In genomic region chr15:98724017-98724416, GRCh38 we compare ENCODE assay signal across 18 cellular contexts.
A peak's percentile ranks its signal among the peaks of the same experiment; 100 is the strongest.
DNase-seq lines count a peak whose midpoint lies in the region; ATAC-seq, FAIRE-seq and TF ChIP-seq lines count a peak whose summit lies in the region.
"Had no signal": no experiment of that assay in that cellular context is flagged by ENCODE, and none has a peak within 500 bp of the region (broad histone marks: within the 10 kb centered on the region; RNA-seq: fewer than 3 reads in every experiment).

No MANE protein-coding gene starts in this region.

- H3K4me2 ChIP-seq in HepG2 (ENCODE audit: low read depth, low read length) = peak overlapping the region; percentile 78
- no peak overlapping the region for H3K4me2 ChIP-seq in trophoblast cell (ENCODE audit: low read length)
- H3K4me2 ChIP-seq: KMS-11, PC-9 had no signal

- WGBS in HepG2 (ENCODE audit: low lambda C conversion rate) = 0% methylated on average over 1 of the region's 1 CpG
- whole genome bisulfite sequencing in trophoblast cell (ENCODE audit: extremely low coverage, insufficient coverage, insufficient read length) = no CpG with 5 or more reads among the region's 1 CpG

- H2AK5ac ChIP-seq in trophoblast cell (ENCODE audit: low read length) = no peak overlapping the region

- peaks cover 41% of the 10 kb centered on the region for H3K79me1 ChIP-seq in trophoblast cell (ENCODE audit: low read length)

- peak overlapping the region; percentile 85 to 90 for H3K27ac ChIP-seq in right atrium auricular region
- H3K27ac ChIP-seq in HepG2 (ENCODE audit: extremely low read length, insufficient read depth, low read length) = peak overlapping the region; percentile 77
- no peak overlapping the region for H3K27ac ChIP-seq in trophoblast cell (ENCODE audit: low read depth, low read length)
- H3K27ac ChIP-seq: KMS-11 had no signal

- H3K27me3 ChIP-seq in right atrium auricular region (no peaks in the 10 kb centered on the region), HepG2 (ENCODE audit: control insufficient read depth in 1 of 2, insufficient read depth in 2 of 2, low read length in 2 of 2) (no peaks in the 10 kb centered on the region), trophoblast cell (ENCODE audit: insufficient read depth, low read length) (no peaks in the 10 kb centered on the region)
- H3K27me3 ChIP-seq: MG63 had no signal

- no peak overlapping the region for H4K12ac ChIP-seq in trophoblast cell (ENCODE audit: low read depth, low read length)

- peak overlapping the region; percentile 51 for H3K18ac ChIP-seq in trophoblast cell (ENCODE audit: low read length)

- intact Hi-C loops in left cardiac atrium (cut with DNase I) = no loop called here
- intact Hi-C loops in HepG2 (cut with micrococcal nuclease; ENCODE audit: unreplicated experiment) = loop anchor here (1.0 to 5.0 kb wide), 2 partner anchors 51 to 53 kb away; no protein-coding TSS in a partner anchor

- H2BK12ac ChIP-seq in trophoblast cell (ENCODE audit: low read length) = no peak overlapping the region

- H3K4me1 ChIP-seq in right atrium auricular region (peaks cover 0 to 89% of the 10 kb centered on the region in 2 donors), HepG2 (ENCODE audit: insufficient read depth, low read length) (peaks cover 100% of the 10 kb centered on the region), trophoblast cell (ENCODE audit: control insufficient read depth in 1 of 2, insufficient read depth in 2 of 2, low read length in 2 of 2) (peaks cover 31 to 48% of the 10 kb centered on the region in 2 experiments)

- no peak for TF ChIP-seq EP300 in HepG2 (IDR thresholded peaks at IDR 0.05; ENCODE audit: low read depth in 2 of 2, low read length in 2 of 2)
- TF ChIP-seq EP300 in HepG2 (CRISPR knock-in tag; IDR thresholded peaks at IDR 0.05; ENCODE audit: borderline replicate concordance) = no peak

- ATAC-seq in left cardiac atrium = no peak
- peak; percentile 56 for ATAC-seq in HepG2

- DNase-seq in right atrium auricular region (ENCODE audit: low spot score) (no peak), left cardiac atrium (no peak), HepG2 (ENCODE audit: low spot score) (peak; percentile 56), trophoblast cell (no peak), NCI-H146 (lab: John Stamatoyannopoulos, UW) (no peak), NCI-H1105 treated with DMSO at 0.1 percent for 48 hours (lab: John Stamatoyannopoulos, UW) (no peak), NCI-H2227 treated with DMSO at 0.1 percent for 48 hours (lab: John Stamatoyannopoulos, UW) (no peak)
- DNase-seq in activated CD4-positive, alpha-beta T cell treated with anti-CD3 and anti-CD28 coated beads for 4 hours = no peak
- DNase-seq: DMS79, HFFc6, MG63, NCI-H1092 treated with DMSO at 0.1 percent for 48 hours, NCI-H187 treated with DMSO at 0.1 percent for 48 hours, NCI-H774, PC-9, SHP77 had no signal

- no peak overlapping the region for H3K4me3 ChIP-seq in right atrium auricular region
- H3K4me3 ChIP-seq in HepG2 (replicated peaks in 1 of 3; ENCODE audit: insufficient read depth in 1 of 3, low read depth in 2 of 3, low read length in 3 of 3) = peak overlapping the region in 2 of 3 experiments; percentile 41 to 43; a peak in 5 of 6 replicates
- no peak overlapping the region for H3K4me3 ChIP-seq in trophoblast cell (ENCODE audit: low read depth, low read length)
- H3K4me3 ChIP-seq: MG63, PC-9 had no signal

- BruUV-seq in HepG2 (replicated peaks; lab: Mats Ljungman, UMichigan) = no TSS peak

- peak overlapping the region; percentile 51 for H3K9ac ChIP-seq in HepG2 (ENCODE audit: insufficient read depth, low read depth, low read length)
- no peak overlapping the region for H3K9ac ChIP-seq in trophoblast cell (ENCODE audit: low read length)
- H3K9ac ChIP-seq: KMS-11 had no signal

- no peak for TF ChIP-seq RAD21 in HepG2 (CRISPR knock-in tag; IDR thresholded peaks at IDR 0.05)

- H3K14ac ChIP-seq in trophoblast cell (ENCODE audit: low read length) = no peak overlapping the region

- CTCF ChIA-PET in HepG2 (lab: Yijun Ruan, JAX; ENCODE audit: low intra/inter-chr PET ratio, low total read pairs) = no interaction called here

- no peak overlapping the region for H2BK120ac ChIP-seq in trophoblast cell (ENCODE audit: insufficient read depth, low read length, poor library complexity)

- TF ChIP-seq POLR2A in HepG2 (IDR thresholded peaks at IDR 0.05; ENCODE audit: insufficient read depth in 1 of 2, low read depth in 2 of 2, low read length in 2 of 2) = no peak

- POLR2A ChIA-PET in HepG2 (lab: Yijun Ruan, JAX) = interaction anchor here (0.6 to 2.0 kb wide), 6 partner anchors 9 to 151 kb away, joined by 3 to 12 read pairs (median 4); no protein-coding TSS in a partner anchor

- peak overlapping the region; percentile 87 for H3K4ac ChIP-seq in trophoblast cell (ENCODE audit: low read depth, low read length)

- H3K79me2 ChIP-seq in HepG2 (ENCODE audit: insufficient read depth, low read length) = peaks cover 96% of the 10 kb centered on the region
- peaks cover 36% of the 10 kb centered on the region for H3K79me2 ChIP-seq in trophoblast cell (ENCODE audit: control insufficient read depth, insufficient read depth, low read length, poor library complexity)

- no peak overlapping the region for H4K8ac ChIP-seq in trophoblast cell (ENCODE audit: low read depth, low read length)

- H3K9me3 ChIP-seq in right atrium auricular region (no peaks in the 10 kb centered on the region), HepG2 (ENCODE audit: low read length) (no peaks in the 10 kb centered on the region), trophoblast cell (ENCODE audit: insufficient read depth, low read depth, low read length) (no peaks in the 10 kb centered on the region)

- H2AFZ ChIP-seq in HepG2 (ENCODE audit: low read length) (no peak overlapping the region), trophoblast cell (ENCODE audit: insufficient read depth, low read length, poor library complexity) (no peak overlapping the region)
- H2AFZ ChIP-seq: PC-9 had no signal

- H4K91ac ChIP-seq in trophoblast cell (ENCODE audit: low read depth, low read length) = peak overlapping the region; percentile 53

- TF ChIP-seq CTCF in right atrium auricular region (IDR thresholded peaks at IDR 0.05) (no peak), HepG2 (CRISPR knock-in tag; IDR thresholded peaks at IDR 0.05) (no peak)

- H4K20me1 ChIP-seq in HepG2 (ENCODE audit: insufficient read depth, low read length) = peaks cover 65% of the 10 kb centered on the region

- H2BK5ac ChIP-seq in trophoblast cell (ENCODE audit: low read depth, low read length, poor library complexity) = peak overlapping the region; percentile 15

- no peaks in the 10 kb centered on the region for H3K36me3 ChIP-seq in right atrium auricular region
- H3K36me3 ChIP-seq in HepG2 (replicated peaks in 1 of 2; ENCODE audit: control insufficient read depth in 1 of 2, insufficient read depth in 2 of 2, low read length in 2 of 2) = no peaks in the 10 kb centered on the region; a peak in 3 of 5 replicates
- H3K36me3 ChIP-seq in trophoblast cell (ENCODE audit: control insufficient read depth in 1 of 2, insufficient read depth in 2 of 2, low read length in 2 of 2) = peaks cover 0 to 2% of the 10 kb centered on the region in 2 experiments

- in situ Hi-C loops in HepG2 (cut with HindIII; ENCODE audit: extremely low pct_ligation_motif_present, low pct_unique_long_range_greater_than_20kb) = no loop called here

- no peak overlapping the region for H3K23ac ChIP-seq in trophoblast cell (ENCODE audit: low read length)

- peak; percentile 52 for FAIRE-seq in HepG2 (lab: Jason Lieb, UNC)
- FAIRE-seq: GM12891 had no signal

TF ChIP-seq in HepG2, 621 proteins besides CTCF, POLR2A, EP300 and RAD21 (continues in another document):
- no peak for TF ChIP-seq BRD4 (CRISPR knock-in tag; IDR thresholded peaks at IDR 0.05)
- TF ChIP-seq HNF1A (IDR thresholded peaks at IDR 0.05; ENCODE audit: low read depth) = peak; percentile 78
- 0 out of 2 replicates have a peak, but pooled peaks have one; percentile 62 for TF ChIP-seq HNF1A (CRISPR knock-in tag; IDR thresholded peaks at IDR 0.05; ENCODE audit: borderline replicate concordance)
- peak; percentile 83; the same call in 1 of the 2 replicates for TF ChIP-seq SOX5 (CRISPR knock-in tag; IDR thresholded peaks at IDR 0.05; ENCODE audit: borderline replicate concordance)
- TF ChIP-seq GATAD2A (CRISPR knock-in tag; IDR thresholded peaks at IDR 0.05) = peak; percentile 22; the same call in 1 of the 2 replicates
- TF ChIP-seq SOX13 (IDR thresholded peaks at IDR 0.05) = no peak
- peak in 1 of 2 experiments; percentile 77; a peak in 2 of 4 replicates for TF ChIP-seq SOX13 (CRISPR knock-in tag; conservative IDR thresholded peaks at IDR 0.05 in 1 of 2, IDR thresholded peaks at IDR 0.05 in 1 of 2)
- TF ChIP-seq ZNF343 (CRISPR knock-in tag; IDR thresholded peaks at IDR 0.05) = no peak
- TF ChIP-seq SOX6 (IDR thresholded peaks at IDR 0.05) = no peak
- TF ChIP-seq SOX6 (CRISPR knock-in tag; IDR thresholded peaks at IDR 0.05) = peak; percentile 78
- TF ChIP-seq ASH2L (IDR thresholded peaks at IDR 0.05; ENCODE audit: insufficient read length, low read depth, low read length) = peak; percentile 47

Comparison
In these comparisons a context has a peak if more than half of its experiments do, and no peak if none do; other contexts are left out.
1. H3K4me3 ChIP-seq: peak in HepG2 (2 of 3); none in right atrium auricular region (0 of 2) and trophoblast cell (single experiment).